ENCODE assay signal across 13 cellular contexts in genomic region chr3:101810023-101810415, GRCh38. TPM values are rescaled to one million over a fixed set of nuclear protein-coding genes. Genes with fewer than 3 reads are reported as not detected.
DNase-seq lines count a peak whose midpoint lies in the region; ATAC-seq and TF ChIP-seq lines count a peak whose summit lies in the region.
"Had no signal": no experiment of that assay in that cellular context is flagged by ENCODE, and none has a peak within 500 bp of the region (broad histone marks: within the 10 kb centered on the region; RNA-seq: fewer than 3 reads in every experiment).

No MANE protein-coding gene starts in this region.

- no peak for TF ChIP-seq EP300 in sigmoid colon (IDR thresholded peaks at IDR 0.05)

- H3K79me2 ChIP-seq in GM23248 (ENCODE audit: insufficient read depth), result no peaks in the 10 kb centered on the region
- no peaks in the 10 kb centered on the region for H3K79me2 ChIP-seq in H9 (ENCODE audit: insufficient read depth, low read length)

- no peak overlapping the region for H4K5ac ChIP-seq in H9 (ENCODE audit: insufficient read length, low read depth, low read length)

- no peak overlapping the region for H3K18ac ChIP-seq in H9 (ENCODE audit: insufficient read length, low read depth, low read length)

- H3K14ac ChIP-seq in H9 (ENCODE audit: insufficient read depth, low read length), result no peak overlapping the region

- no peaks in the 10 kb centered on the region for H3K9me3 Mint-ChIP-seq in H9
- H3K9me3 Mint-ChIP-seq: activated naive CD4-positive, alpha-beta T cell treated with anti-CD3 and anti-CD28 coated beads, Interleukin-2, amount 50 U/mL, for 24 hours had no signal

- H2BK12ac ChIP-seq in H9 (ENCODE audit: insufficient read length, low read depth, low read length), result no peak overlapping the region

- no peak overlapping the region for H3K27ac Mint-ChIP-seq in H9

- TF ChIP-seq CTCF in sigmoid colon (IDR thresholded peaks at IDR 0.05), result no peak
- no peak for TF ChIP-seq CTCF in foreskin fibroblast (IDR thresholded peaks at IDR 0.05; ENCODE audit: low read depth, low read length)
- no peak for TF ChIP-seq CTCF in H9 (conservative IDR thresholded peaks at IDR 0.05)

- H3K79me1 ChIP-seq in H9 (ENCODE audit: insufficient read depth, low read depth, low read length, poor library complexity, severe bottlenecking), result no peaks in the 10 kb centered on the region

- H4K8ac ChIP-seq in H9 (replicated peaks; ENCODE audit: insufficient read length, low read depth, low read length), result no peak overlapping the region

- ATAC-seq in GM18517 (IDR thresholded peaks at IDR 0.05; ENCODE audit: unreplicated experiment), result no peak

- H3K9me3 ChIP-seq in GM23248 (ENCODE audit: low read depth), result no peaks in the 10 kb centered on the region
- H3K9me3 ChIP-seq in adipocyte (ENCODE audit: control insufficient read depth, low read length), result no peaks in the 10 kb centered on the region
- H3K9me3 ChIP-seq in sigmoid colon, result no peaks in the 10 kb centered on the region
- H3K9me3 ChIP-seq in H9 (ENCODE audit: control insufficient read depth, low read depth, low read length), result no peaks in the 10 kb centered on the region

- no peak overlapping the region for H3K56ac ChIP-seq in H9 (ENCODE audit: insufficient read length, low read depth, low read length)

- H3K27me3 ChIP-seq in GM23248 (replicated peaks; ENCODE audit: insufficient read depth) (no peaks in the 10 kb centered on the region), adipocyte (replicated peaks; ENCODE audit: control insufficient read depth, insufficient read depth, low read length) (no peaks in the 10 kb centered on the region), sigmoid colon (no peaks in the 10 kb centered on the region), H9 (ENCODE audit: insufficient read depth, low read length) (no peaks in the 10 kb centered on the region)

- H3K23ac ChIP-seq in H9 (ENCODE audit: insufficient read length, low read depth, low read length), result no peak overlapping the region

- no peak overlapping the region for H2BK20ac ChIP-seq in H9 (ENCODE audit: low read depth, low read length, poor library complexity, severe bottlenecking)

- H4K91ac ChIP-seq in H9 (ENCODE audit: insufficient read length, low read depth, low read length), result no peak overlapping the region

- no peak overlapping the region for H2BK120ac ChIP-seq in H9 (ENCODE audit: low read depth, low read length, poor library complexity, severe bottlenecking)

- H3K27me3 Mint-ChIP-seq in H9 (ENCODE audit: low read depth), result no peaks in the 10 kb centered on the region
- H3K27me3 Mint-ChIP-seq: activated naive CD4-positive, alpha-beta T cell treated with anti-CD3 and anti-CD28 coated beads, Interleukin-2, amount 50 U/mL, for 24 hours had no signal

- H3K4me2 ChIP-seq in GM23248 (ENCODE audit: unreplicated experiment), result no peak overlapping the region
- no peak overlapping the region for H3K4me2 ChIP-seq in H9 (ENCODE audit: insufficient read depth, insufficient read length, low read length)

- intact Hi-C loops in sigmoid colon (cut with DNase I), result no loop called here

- H3K27ac ChIP-seq in GM23248, result no peak overlapping the region
- peak overlapping the region; percentile 7 to 52 (median 36) for H3K27ac ChIP-seq in sigmoid colon
- H3K27ac ChIP-seq in H9 (ENCODE audit: insufficient read length, low read depth, low read length), result no peak overlapping the region
- H3K27ac ChIP-seq: epithelial cell of prostate had no signal

- H2AK5ac ChIP-seq in H9 (ENCODE audit: insufficient read length, low read length), result no peak overlapping the region

- H4K20me1 ChIP-seq in GM23248 (ENCODE audit: insufficient read depth) (no peaks in the 10 kb centered on the region), H9 (ENCODE audit: control insufficient read depth, insufficient read depth, insufficient read length) (no peaks in the 10 kb centered on the region)

- H3K4me1 ChIP-seq in GM23248 (ENCODE audit: insufficient read depth) (peaks cover 20% of the 10 kb centered on the region), adipocyte (ENCODE audit: control insufficient read depth, insufficient read depth, low read length) (peaks cover 31% of the 10 kb centered on the region), sigmoid colon (peaks cover 0 to 43% (median 16%) of the 10 kb centered on the region in 4 donors), H9 (ENCODE audit: insufficient read depth, low read length) (no peaks in the 10 kb centered on the region)

- no peak overlapping the region for H2AFZ ChIP-seq in GM23248
- no peak overlapping the region for H2AFZ ChIP-seq in H9 (ENCODE audit: low read length)

- H3K36me3 ChIP-seq in GM23248 (ENCODE audit: low read depth) (no peaks in the 10 kb centered on the region), adipocyte (ENCODE audit: control insufficient read depth, insufficient read depth, low read length, severe bottlenecking) (no peaks in the 10 kb centered on the region), sigmoid colon (no peaks in the 10 kb centered on the region)

- H3K36me3 Mint-ChIP-seq in H9 (ENCODE audit: insufficient read depth in 1 of 3, low read depth in 3 of 3), result peaks cover 0 to 2% (median 0%) of the 10 kb centered on the region in 3 experiments; a peak in 2 of 7 replicates

- no peak overlapping the region for H3K4me3 ChIP-seq in GM23248
- no peak overlapping the region for H3K4me3 ChIP-seq in adipocyte (ENCODE audit: low read length)
- no peak overlapping the region for H3K4me3 ChIP-seq in sigmoid colon
- H3K4me3 ChIP-seq in foreskin fibroblast (ENCODE audit: low read depth in 1 of 2, low read length in 2 of 2), result no peak overlapping the region

- H3F3A ChIP-seq in GM23248 (ENCODE audit: insufficient read depth), result 0 out of 2 replicates have a peak, but pooled peaks cover 12% of the 10 kb centered on the region

- DNase-seq in NCI-H2171 treated with DMSO at 0.1 percent for 48 hours (lab: John Stamatoyannopoulos, UW), result peak; percentile 36
- DNase-seq in NCI-H2171 (lab: John Stamatoyannopoulos, UW), result no peak
- no peak for DNase-seq in GM23248
- no peak for DNase-seq in adipocyte (ENCODE audit: low read depth)
- no peak for DNase-seq in sigmoid colon
- DNase-seq in foreskin fibroblast, result no peak
- DNase-seq in H9, result no peak
- DNase-seq: DMS 273 treated with DMSO at 0.1 percent for 48 hours, head of caudate nucleus, NCI-H2081 had no signal

- no peak for TF ChIP-seq POLR2A in sigmoid colon (IDR thresholded peaks at IDR 0.05)

- in situ Hi-C loops in GM23248 (cut with MboI), result loop anchor here (25.0 kb wide), 1 partner anchor 727 kb away; no protein-coding TSS in a partner anchor

- no peak overlapping the region for H2BK15ac ChIP-seq in H9 (ENCODE audit: low read depth, low read length)

- H3K4ac ChIP-seq in H9 (ENCODE audit: low read depth, low read length), result no peak overlapping the region

- no peak overlapping the region for H3T11ph ChIP-seq in H9 (ENCODE audit: low read length)

- no peaks in the 10 kb centered on the region for H3K9me2 ChIP-seq in GM23248 (ENCODE audit: insufficient read depth)

- peak overlapping the region; percentile 19; the same call in 1 of the 2 replicates for H3K9ac ChIP-seq in GM23248
- H3K9ac ChIP-seq in adipocyte (ENCODE audit: low read length), result peak overlapping the region; percentile 39
- H3K9ac ChIP-seq in H9 (ENCODE audit: extremely low read depth, insufficient read length, low read length), result no peak overlapping the region

- peaks cover 7 to 10% of the 10 kb centered on the region in 2 experiments for H3K4me1 Mint-ChIP-seq in H9

- no peaks in the 10 kb centered on the region for H3K23me2 ChIP-seq in H9 (ENCODE audit: insufficient read length, low read depth, low read length, poor library complexity, severe bottlenecking)

- H3K4me3 Mint-ChIP-seq in H9, result no peak overlapping the region
- H3K4me3 Mint-ChIP-seq: activated naive CD4-positive, alpha-beta T cell treated with anti-CD3 and anti-CD28 coated beads, Interleukin-2, amount 50 U/mL, for 24 hours had no signal

- no peak overlapping the region for H2BK5ac ChIP-seq in H9 (ENCODE audit: insufficient read length, low read length)

RNA-seq across cellular contexts. Expression of gene NXPE3, which starts 31.0 kb away (rescaled TPM):
- total RNA-seq in GM23248 (2014; rRNA removed; shearing (Covaris generic)), result 5.4 and 14.0 TPM in 2 replicates
- 10.8 and 12.6 TPM in 2 replicates for polyA plus RNA-seq in GM23248 (2016; fragmentation: Nextera tagmentation; extraction: Ambion mirVana)
- total RNA-seq in sigmoid colon, result 10 to 100 TPM; 11.5 to 15.8 (median 13.2) TPM
- 1 to 10 TPM in 2 of 3 donors, under 1 TPM in 1; 0.92 to 8.8 (median 1.8) TPM for polyA plus RNA-seq in sigmoid colon
- total RNA-seq in H9 (2021), result 15.9 and 16.6 TPM in 2 replicates

RNA-seq across cellular contexts. Expression of gene NFKBIZ, which starts 39.3 kb away (rescaled TPM):
- total RNA-seq in GM23248 (2014; rRNA removed; shearing (Covaris generic)), result 19.1 and 34.3 TPM in 2 replicates
- polyA plus RNA-seq in GM23248 (2016; fragmentation: Nextera tagmentation; extraction: Ambion mirVana) (11.5 and 15.7 TPM in 2 replicates), sigmoid colon (10 to 100 TPM in 2 of 3 donors, 1 to 10 TPM in 1; 4.2 to 55.0 (median 14.3) TPM)
- total RNA-seq in sigmoid colon (100 to 1,000 TPM in 1 of 4 donors, 10 to 100 TPM in 3; 49.9 to 121 (median 58.1) TPM), H9 (2021) (11.1 TPM in 2 replicates)

Comparison
In these comparisons a context has a peak if more than half of its experiments do, and no peak if none do; other contexts are left out.
1. H3K27ac ChIP-seq: peak in sigmoid colon (4 of 4); none in GM23248 (single experiment) and H9 (single experiment).